18 cellular contexts compared by ENCODE assay signal in genomic region chr3:102177075-102177755, GRCh38.
"Had no signal": no experiment of that assay in that cellular context is flagged by ENCODE, and none has a peak within 500 bp of the region (broad histone marks: within the 10 kb centered on the region; RNA-seq: fewer than 3 reads in every experiment).

No MANE protein-coding gene starts in this region.

- ATAC-seq: body of pancreas; left lobe of liver; right cardiac atrium; stimulated activated naive CD8-positive, alpha-beta T cell treated with anti-CD3 and anti-CD28 coated beads, Interleukin-15, amount 100 ng/mL, for 72 hours had no signal

- DNase-seq: activated CD4-positive, alpha-beta memory T cell treated with anti-CD3 and anti-CD28 coated beads for 36 hours; activated CD4-positive, alpha-beta T cell treated with anti-CD3 and anti-CD28 coated beads for 4 hours; activated gamma-delta T cell treated with Interleukin-2 at 50 U/mL for 16 hours; activated naive CD8-positive, alpha-beta T cell treated with anti-CD3 and anti-CD28 coated beads for 36 hours; activated T-cell treated with anti-CD3 and anti-CD28 coated beads for 4 hours; amygdala; body of pancreas; caudate nucleus; dorsolateral prefrontal cortex; foreskin fibroblast; glutamatergic neuron; hippocampal formation; islet precursor cell; naive B cell; right cardiac atrium; stimulated activated CD4-positive, alpha-beta T cell treated with anti-CD3 and anti-CD28 coated beads, Interleukin-2, amount 100 ng/mL, for 48 hours; stimulated activated naive CD8-positive, alpha-beta T cell treated with anti-CD3 and anti-CD28 coated beads, Interleukin-15, amount 100 ng/mL, for 72 hours had no signal
